28 cellular contexts compared by ENCODE assay signal in the genomic region with DNA sequence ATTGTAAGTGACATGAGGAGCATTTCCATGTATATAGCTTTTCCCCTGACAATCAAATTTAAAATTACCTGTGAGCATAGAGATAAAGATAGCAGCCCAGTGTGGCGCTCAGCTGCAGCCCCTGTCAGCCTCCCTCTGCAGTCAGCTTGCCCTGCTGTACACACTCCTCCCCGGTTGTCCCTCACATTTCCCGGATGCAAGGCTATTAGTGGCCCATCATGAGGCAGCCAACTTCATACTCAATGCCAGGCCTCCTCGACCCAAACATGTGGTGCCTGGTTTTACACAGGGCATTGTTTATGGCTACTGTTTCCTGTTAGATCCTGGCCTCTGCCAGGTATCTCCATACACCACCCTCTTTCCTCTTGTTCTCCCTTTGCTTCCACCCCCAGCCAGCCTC.
"Had no signal": no experiment of that assay in that cellular context is flagged by ENCODE, and none has a peak within 500 bp of the region (broad histone marks: within the 10 kb centered on the region; RNA-seq: fewer than 3 reads in every experiment).

No MANE protein-coding gene starts in this region.

- DNase-seq: activated CD4-positive, alpha-beta T cell treated with anti-CD3 and anti-CD28 coated beads for 1 hour; activated CD4-positive, alpha-beta T cell treated with anti-CD3 and anti-CD28 coated beads, Interleukin-2, amount 10 ng/mL, durations not matched to agents 7 days and 5 days; activated CD8-positive, alpha-beta T cell treated with anti-CD3 and anti-CD28 coated beads for 36 hours; activated gamma-delta T cell treated with Interleukin-2 at 50 U/mL for 16 hours; activated naive CD4-positive, alpha-beta T cell treated with anti-CD3 and anti-CD28 coated beads, Interleukin-2, amount 50 U/mL, for 16 hours; activated T-cell treated with anti-CD3 and anti-CD28 coated beads, Interleukin-2, amount 50 U/mL, for 4 hours; amygdala; cerebellar nuclear complex; colonic mucosa; dorsolateral prefrontal cortex; effector memory CD4-positive, alpha-beta T cell; left ventricle myocardium superior; naive B cell; occipital lobe; psoas muscle; stimulated activated CD4-positive, alpha-beta T cell treated with anti-CD3 and anti-CD28 coated beads, Interleukin-15, amount 100 ng/mL, for 24 hours; stimulated activated CD4-positive, alpha-beta T cell treated with anti-CD3 and anti-CD28 coated beads, Interleukin-2, amount 100 ng/mL, for 24 hours; stimulated activated naive B cell treated with anti-CD40 and anti-IgM and Interleukin-4, amounts not matched to agents 10 μg/mL and 1 μg/mL and 100 μg/mL, for 72 hours; stomach; T-helper 17 cell; T1000; thyroid gland; upper lobe of left lung had no signal

- H3K27me3 ChIP-seq: breast epithelium, colonic mucosa, dorsolateral prefrontal cortex, stomach, thyroid gland, upper lobe of left lung, vagina had no signal

- H3K27ac ChIP-seq: breast epithelium, colonic mucosa, dorsolateral prefrontal cortex, parathyroid adenoma, psoas muscle, stomach, thyroid gland, upper lobe of left lung, vagina had no signal

- ATAC-seq: activated CD8-positive, alpha-beta T cell treated with anti-CD3 and anti-CD28 coated beads for 36 hours; activated T-cell treated with anti-CD3 and anti-CD28 coated beads, Interleukin-2, amount 50 U/mL, for 4 hours; activated T-helper 17 cell treated with anti-CD3 and anti-CD28 coated beads, Interleukin-2, amount 50 U/mL, for 72 hours; left ventricle myocardium superior; stimulated activated naive B cell treated with anti-CD40 and anti-IgM and Interleukin-4, amounts not matched to agents 10 μg/mL and 1 μg/mL and 100 μg/mL, for 72 hours; T-helper 17 cell had no signal

- H3K36me3 ChIP-seq: breast epithelium, colonic mucosa, stomach, thyroid gland, upper lobe of left lung, vagina had no signal

- H2AFZ ChIP-seq: parathyroid adenoma had no signal

- H3K79me2 ChIP-seq: parathyroid adenoma had no signal

- H3K4me1 ChIP-seq: breast epithelium, colonic mucosa, parathyroid adenoma had no signal

- H3K4me3 ChIP-seq: breast epithelium, colonic mucosa, dorsolateral prefrontal cortex, psoas muscle, smooth muscle cell, stomach, thyroid gland, upper lobe of left lung, vagina had no signal

- H3K9me3 ChIP-seq: breast epithelium, colonic mucosa, psoas muscle, stomach, thyroid gland, upper lobe of left lung, vagina had no signal

- H3K4me2 ChIP-seq: smooth muscle cell had no signal

- H3K9ac ChIP-seq: parathyroid adenoma had no signal
